Comparison of ENCODE assay signal across 1 cellular context in genomic region chr10:17201165-17202013, GRCh38.
TF ChIP-seq lines count a peak whose summit lies in the region.

Gene TRDMT1, minus strand, starts transcription at chr10:17201672. Its CDS starts 38 bp downstream, at chr10:17201634.

TF ChIP-seq in H1, 55 proteins besides CTCF, POLR2A, EP300 and RAD21 (continued from another document):
- TF ChIP-seq E2F6 (IDR thresholded peaks at IDR 0.05) (peak; percentile 66), SRF (IDR thresholded peaks at IDR 0.05; ENCODE audit: low read depth, low read length) (no peak), HDAC6 (IDR thresholded peaks at IDR 0.05; ENCODE audit: low read depth, low read length) (no peak), GTF2F1 (IDR thresholded peaks at IDR 0.05; ENCODE audit: borderline replicate concordance, low read depth, low read length) (peak; percentile 60; the same call in 1 of the 2 replicates), TAF7 (optimal IDR thresholded peaks at IDR 0.05; ENCODE audit: borderline replicate concordance, low read depth, low read length) (peak; percentile 95), ATF2 (IDR thresholded peaks at IDR 0.05; ENCODE audit: low read length) (peak; percentile 53), TAF1 (IDR thresholded peaks at IDR 0.05; ENCODE audit: low read depth, low read length) (peak; percentile 97), BRCA1 (IDR thresholded peaks at IDR 0.05; ENCODE audit: low read depth, low read length) (no peak), CTBP2 (IDR thresholded peaks at IDR 0.05; ENCODE audit: borderline replicate concordance, insufficient read depth, insufficient read length, low read length) (peak; percentile 62), BCL11A (IDR thresholded peaks at IDR 0.05; ENCODE audit: low read depth in 2 of 2, low read length in 2 of 2) (no peak), CHD7 (IDR thresholded peaks at IDR 0.05; ENCODE audit: insufficient replicate concordance, low read length) (no peak), KDM5A (IDR thresholded peaks at IDR 0.05; ENCODE audit: low read length) (peak; percentile 86), TBP (IDR thresholded peaks at IDR 0.05; ENCODE audit: low read depth, low read length) (peak; percentile 90), POLR2AphosphoS5 (IDR thresholded peaks at IDR 0.05; ENCODE audit: low read depth, low read length) (peak; percentile 71), HDAC2 (IDR thresholded peaks at IDR 0.05; ENCODE audit: borderline replicate concordance in 1 of 2, low read depth in 2 of 2, low read length in 2 of 2) (peak; percentile 50 to 96; a peak in 2 of 4 replicates), KDM1A (IDR thresholded peaks at IDR 0.05; ENCODE audit: borderline replicate concordance, low read length) (no peak), CHD1 (IDR thresholded peaks at IDR 0.05; ENCODE audit: low read depth, low read length) (no peak), MAFK (IDR thresholded peaks at IDR 0.05; ENCODE audit: low read depth, low read length) (no peak), RNF2 (IDR thresholded peaks at IDR 0.05; ENCODE audit: borderline replicate concordance, low read depth, low read length, missing control alignments, poor library complexity, severe bottlenecking) (no peak), YY1 (IDR thresholded peaks at IDR 0.05; ENCODE audit: low read depth, low read length) (peak; percentile 69), ZNF274 (IDR thresholded peaks at IDR 0.05; ENCODE audit: borderline replicate concordance, extremely low read depth, low read length) (no peak), CBX8 (IDR thresholded peaks at IDR 0.05; ENCODE audit: borderline replicate concordance, low read depth, low read length) (no peak), CREB1 (IDR thresholded peaks at IDR 0.05) (peak; percentile 18; the same call in 1 of the 2 replicates), CHD2 (IDR thresholded peaks at IDR 0.05; ENCODE audit: low read length) (peak; percentile 25; the same call in 1 of the 2 replicates), USF2 (IDR thresholded peaks at IDR 0.05; ENCODE audit: low read length) (no peak), GABPA (IDR thresholded peaks at IDR 0.05; ENCODE audit: borderline replicate concordance, insufficient read depth, low read length) (peak; percentile 89; the same call in 1 of the 2 replicates), POU5F1 (IDR thresholded peaks at IDR 0.05; ENCODE audit: low read depth, low read length) (no peak), CEBPB (IDR thresholded peaks at IDR 0.05; ENCODE audit: low read depth, low read length) (no peak), SIN3A (conservative IDR thresholded peaks at IDR 0.05 in 1 of 2, IDR thresholded peaks at IDR 0.05 in 1 of 2; ENCODE audit: low read depth in 1 of 2, low read length in 2 of 2) (peak; percentile 78 to 87; a peak in 2 of 4 replicates), JUN (IDR thresholded peaks at IDR 0.05; ENCODE audit: low read depth, low read length) (no peak), JUND (IDR thresholded peaks at IDR 0.05; ENCODE audit: low read length) (no peak), SUZ12 (IDR thresholded peaks at IDR 0.05; ENCODE audit: low read length) (no peak), CBX5 (IDR thresholded peaks at IDR 0.05; ENCODE audit: low read depth, low read length) (no peak), KDM4A (IDR thresholded peaks at IDR 0.05; ENCODE audit: low read depth, low read length, severe bottlenecking) (no peak), MAX (IDR thresholded peaks at IDR 0.05) (peak; percentile 78), TEAD4 (IDR thresholded peaks at IDR 0.05; ENCODE audit: low read depth, low read length) (peak; percentile 65), PHF8 (conservative IDR thresholded peaks at IDR 0.05; ENCODE audit: low read depth, low read length) (peak; percentile 92), SP4 (IDR thresholded peaks at IDR 0.05; ENCODE audit: low read length) (peak; percentile 85), EZH2 (IDR thresholded peaks at IDR 0.05; ENCODE audit: low read depth, low read length, severe bottlenecking) (no peak), ATF3 (IDR thresholded peaks at IDR 0.05; ENCODE audit: insufficient read depth, low read depth, low read length) (no peak), NRF1 (IDR thresholded peaks at IDR 0.05; ENCODE audit: low read depth, low read length) (no peak), RXRA (IDR thresholded peaks at IDR 0.05; ENCODE audit: insufficient read depth, low read depth, low read length) (no peak), SP1 (IDR thresholded peaks at IDR 0.05; ENCODE audit: low read depth, low read length) (peak; percentile 62), SP2 (IDR thresholded peaks at IDR 0.05; ENCODE audit: low read length) (no peak), SIX5 (IDR thresholded peaks at IDR 0.05; ENCODE audit: low read depth, low read length) (no peak), EGR1 (IDR thresholded peaks at IDR 0.05; ENCODE audit: borderline replicate concordance, low read depth, low read length) (peak; percentile 69; the same call in 1 of the 2 replicates), SAP30 (IDR thresholded peaks at IDR 0.05; ENCODE audit: insufficient read depth, insufficient replicate concordance, low read length) (peak; percentile 84), FOSL1 (IDR thresholded peaks at IDR 0.05; ENCODE audit: insufficient read depth, low read depth, low read length) (no peak), BACH1 (IDR thresholded peaks at IDR 0.05; ENCODE audit: low read length) (peak; percentile 41; the same call in 1 of the 2 replicates)
